ENCODE assay signal across 19 cellular contexts in the genomic region with DNA sequence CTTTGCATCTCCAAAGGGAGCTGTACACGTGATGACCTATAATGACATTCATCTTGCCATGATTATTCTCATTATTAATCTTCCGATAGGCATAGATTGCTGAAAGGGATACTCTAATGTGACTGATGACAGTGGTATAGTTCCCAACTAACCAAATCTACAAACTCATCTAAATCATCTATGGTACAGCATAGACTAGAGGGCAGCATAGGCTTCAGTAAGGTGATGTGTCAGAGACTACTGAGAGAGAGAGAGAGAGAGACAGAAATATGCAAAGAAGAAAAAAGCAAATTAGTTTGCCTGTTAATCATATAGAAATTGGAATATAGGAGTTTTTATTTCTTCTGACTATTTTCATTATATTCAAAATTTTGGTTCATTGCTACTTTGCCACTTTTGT.
A peak's percentile ranks its signal among the peaks of the same experiment; 100 is the strongest.
DNase-seq lines count a peak whose midpoint lies in the region; ATAC-seq, FAIRE-seq and TF ChIP-seq lines count a peak whose summit lies in the region.
"Had no signal": no experiment of that assay in that cellular context is flagged by ENCODE, and none has a peak within 500 bp of the region (broad histone marks: within the 10 kb centered on the region; RNA-seq: fewer than 3 reads in every experiment).

No MANE protein-coding gene starts in this region.

- no peak overlapping the region for H4K8ac ChIP-seq in IMR-90 (ENCODE audit: low read depth in 2 of 2, low read length in 2 of 2)

- no peak overlapping the region for H2AFZ ChIP-seq in IMR-90 (replicated peaks; ENCODE audit: low read length, poor library complexity)
- no peak overlapping the region for H2AFZ ChIP-seq in HepG2 (ENCODE audit: low read length)
- no peak overlapping the region for H2AFZ ChIP-seq in mammary epithelial cell (ENCODE audit: low read depth, low read length)

- TF ChIP-seq CTCF in IMR-90 (conservative IDR thresholded peaks at IDR 0.05; ENCODE audit: low read depth, low read length): 0 out of 2 replicates have a peak, but pooled peaks have one; percentile 6
- TF ChIP-seq CTCF in WTC11 (IDR thresholded peaks at IDR 0.05): no peak
- TF ChIP-seq CTCF in HepG2 (CRISPR knock-in tag; IDR thresholded peaks at IDR 0.05): peak; percentile 27
- TF ChIP-seq CTCF in mammary epithelial cell (conservative IDR thresholded peaks at IDR 0.05 in 1 of 2, IDR thresholded peaks at IDR 0.05 in 1 of 2; ENCODE audit: extremely low read depth in 1 of 2, insufficient read depth in 1 of 2, low read depth in 1 of 2, low read length in 2 of 2): peak in 1 of 2 donors; percentile 38
- no peak for TF ChIP-seq CTCF in suprapubic skin (IDR thresholded peaks at IDR 0.05)

- TF ChIP-seq EP300 in HepG2 (IDR thresholded peaks at IDR 0.05; ENCODE audit: low read depth in 2 of 2, low read length in 2 of 2): no peak
- TF ChIP-seq EP300 in HepG2 (CRISPR knock-in tag; IDR thresholded peaks at IDR 0.05; ENCODE audit: borderline replicate concordance): no peak
- no peak for TF ChIP-seq EP300 in suprapubic skin (IDR thresholded peaks at IDR 0.05)

- TF ChIP-seq RAD21 in IMR-90 (IDR thresholded peaks at IDR 0.05; ENCODE audit: low read length) (no peak), HepG2 (CRISPR knock-in tag; IDR thresholded peaks at IDR 0.05) (no peak)

- BruUV-seq in IMR-90 (replicated peaks; lab: Mats Ljungman, UMichigan) (no TSS peak), HepG2 (replicated peaks; lab: Mats Ljungman, UMichigan) (no TSS peak), mammary epithelial cell (replicated peaks; lab: Mats Ljungman, UMichigan) (no TSS peak)

- CTCF ChIA-PET in IMR-90 (lab: Yijun Ruan, JAX) (interaction anchor here (0.6 kb wide), 1 partner anchor 86 kb away, joined by 4 read pairs; no protein-coding TSS in a partner anchor), WTC11 (lab: Charles Lee) (interaction anchor here (0.6 to 1.8 kb wide), 4 partner anchors 9 to 316 kb away, joined by 3 to 8 read pairs (median 5); no protein-coding TSS in a partner anchor), HepG2 (lab: Yijun Ruan, JAX; ENCODE audit: low intra/inter-chr PET ratio, low total read pairs) (no interaction called here), mammary epithelial cell (lab: Charles Lee; ENCODE audit: low non-redundant PET) (no interaction called here)

- intact Hi-C loops in IMR-90 (cut with micrococcal nuclease) (no loop called here), HepG2 (cut with micrococcal nuclease; ENCODE audit: unreplicated experiment) (loop anchor here (10.0 kb wide), 1 partner anchor 136 kb away; no protein-coding TSS in a partner anchor), mammary epithelial cell (cut with micrococcal nuclease) (loop anchor here (5.0 to 10.0 kb wide), 3 partner anchors 138 to 316 kb away; no protein-coding TSS in a partner anchor)

- H2AK9ac ChIP-seq in IMR-90 (replicated peaks; ENCODE audit: low read depth, low read length, poor library complexity): no peak overlapping the region

- no peaks in the 10 kb centered on the region for H3K27me3 Mint-ChIP-seq in WTC11 (ENCODE audit: low read depth)
- no peaks in the 10 kb centered on the region for H3K27me3 Mint-ChIP-seq in activated naive CD8-positive, alpha-beta T cell treated with anti-CD3 and anti-CD28 coated beads for 36 hours
- H3K27me3 Mint-ChIP-seq: CD4-positive, alpha-beta T cell had no signal

- H3K9me3 Mint-ChIP-seq in WTC11: no peaks in the 10 kb centered on the region
- no peaks in the 10 kb centered on the region for H3K9me3 Mint-ChIP-seq in activated naive CD8-positive, alpha-beta T cell treated with anti-CD3 and anti-CD28 coated beads for 36 hours
- H3K9me3 Mint-ChIP-seq: activated CD4-positive, alpha-beta T cell treated with anti-CD3 and anti-CD28 coated beads, Interleukin-2, amount 10 ng/mL, durations not matched to agents 7 days and 5 days; CD4-positive, alpha-beta T cell had no signal

- POLR2A ChIA-PET in IMR-90 (lab: Charles Lee; ENCODE audit: unreplicated experiment) (no interaction called here), WTC11 (lab: Charles Lee) (interaction anchor here (0.7 kb wide), 1 partner anchor 580 kb away, joined by 3 read pairs; no protein-coding TSS in a partner anchor), HepG2 (lab: Yijun Ruan, JAX) (no interaction called here)

- no peak overlapping the region for H3K9ac ChIP-seq in IMR-90 (ENCODE audit: low read depth, low read length)
- no peak overlapping the region for H3K9ac ChIP-seq in HepG2 (ENCODE audit: insufficient read depth, low read depth, low read length)
- H3K9ac ChIP-seq in mammary epithelial cell (ENCODE audit: insufficient read depth, low read length): no peak overlapping the region

- H3K56ac ChIP-seq in IMR-90 (ENCODE audit: extremely low read depth, insufficient read depth, low read length): no peak overlapping the region

- no peak overlapping the region for H3K18ac ChIP-seq in IMR-90 (ENCODE audit: low read depth, low read length)

- H3K36me3 ChIP-seq in IMR-90 (ENCODE audit: control insufficient read depth, insufficient read depth, low read length) (no peaks in the 10 kb centered on the region), HepG2 (replicated peaks in 1 of 2; ENCODE audit: control insufficient read depth in 1 of 2, insufficient read depth in 2 of 2, low read length in 2 of 2) (no peaks in the 10 kb centered on the region), mammary epithelial cell (ENCODE audit: insufficient read depth, low read length) (no peaks in the 10 kb centered on the region), suprapubic skin (no peaks in the 10 kb centered on the region)
- H3K36me3 ChIP-seq: ascending aorta, HAP-1, tibial artery had no signal

- no peak overlapping the region for H3K27ac Mint-ChIP-seq in WTC11
- no peak overlapping the region for H3K27ac Mint-ChIP-seq in activated naive CD8-positive, alpha-beta T cell treated with anti-CD3 and anti-CD28 coated beads for 36 hours
- H3K27ac Mint-ChIP-seq: activated CD4-positive, alpha-beta T cell treated with anti-CD3 and anti-CD28 coated beads, Interleukin-2, amount 10 ng/mL, durations not matched to agents 7 days and 5 days; CD4-positive, alpha-beta T cell had no signal

- H3K36me3 Mint-ChIP-seq in WTC11: no peaks in the 10 kb centered on the region
- no peaks in the 10 kb centered on the region for H3K36me3 Mint-ChIP-seq in activated naive CD8-positive, alpha-beta T cell treated with anti-CD3 and anti-CD28 coated beads for 36 hours

- H3K4me1 Mint-ChIP-seq in WTC11: peaks cover 21% of the 10 kb centered on the region
- no peaks in the 10 kb centered on the region for H3K4me1 Mint-ChIP-seq in activated naive CD8-positive, alpha-beta T cell treated with anti-CD3 and anti-CD28 coated beads for 36 hours
- H3K4me1 Mint-ChIP-seq: activated CD4-positive, alpha-beta T cell treated with anti-CD3 and anti-CD28 coated beads, Interleukin-2, amount 10 ng/mL, durations not matched to agents 7 days and 5 days had no signal

- H2BK20ac ChIP-seq in IMR-90 (ENCODE audit: low read depth, low read length): no peak overlapping the region

- no peaks in the 10 kb centered on the region for H3K79me2 ChIP-seq in HepG2 (ENCODE audit: insufficient read depth, low read length)
- no peaks in the 10 kb centered on the region for H3K79me2 ChIP-seq in mammary epithelial cell (ENCODE audit: insufficient read depth, low read length)

- no peak overlapping the region for H2BK5ac ChIP-seq in IMR-90 (ENCODE audit: low read depth, low read length, poor library complexity, severe bottlenecking)

- no peak overlapping the region for H4K91ac ChIP-seq in IMR-90 (ENCODE audit: insufficient read depth, low read depth, low read length)

- H4K20me1 ChIP-seq in IMR-90 (ENCODE audit: insufficient read depth, low read length) (no peaks in the 10 kb centered on the region), HepG2 (ENCODE audit: insufficient read depth, low read length) (no peaks in the 10 kb centered on the region), mammary epithelial cell (ENCODE audit: insufficient read depth, low read length) (no peaks in the 10 kb centered on the region)

- no peak overlapping the region for H2AK5ac ChIP-seq in IMR-90 (ENCODE audit: low read depth, low read length)

- dilution Hi-C loops in IMR-90 (cut with HindIII; ENCODE audit: low sequenced_read_pairs, unreplicated experiment): no loop called here
- dilution Hi-C loops in mammary epithelial cell (cut with HindIII; ENCODE audit: low sequenced_read_pairs): no loop called here

- H3K4ac ChIP-seq in IMR-90 (ENCODE audit: low read depth, low read length): no peak overlapping the region

- no peak overlapping the region for H3K23ac ChIP-seq in IMR-90 (ENCODE audit: low read depth, low read length)

- no peak overlapping the region for H3K14ac ChIP-seq in IMR-90 (replicated peaks; ENCODE audit: low read depth, low read length)

- no peak overlapping the region for H2BK15ac ChIP-seq in IMR-90 (ENCODE audit: low read depth, low read length)

- H3K79me1 ChIP-seq in IMR-90 (ENCODE audit: low read depth in 1 of 2, low read length in 2 of 2): no peaks in the 10 kb centered on the region

- no peak overlapping the region for H4K5ac ChIP-seq in IMR-90 (ENCODE audit: low read depth, low read length)

- H3K4me3 ChIP-seq in IMR-90 (ENCODE audit: insufficient read depth, low read depth, low read length) (no peak overlapping the region), HepG2 (replicated peaks in 1 of 3; ENCODE audit: insufficient read depth in 1 of 3, low read depth in 2 of 3, low read length in 3 of 3) (no peak overlapping the region), mammary epithelial cell (replicated peaks in 1 of 3; ENCODE audit: insufficient read depth in 1 of 3, low read depth in 2 of 3, low read length in 3 of 3) (no peak overlapping the region), suprapubic skin (no peak overlapping the region)
- H3K4me3 ChIP-seq: ascending aorta, HAP-1, tibial artery had no signal

- no peaks in the 10 kb centered on the region for H3K9me1 ChIP-seq in IMR-90 (ENCODE audit: insufficient read depth, low read length)

- H3K4me1 ChIP-seq in IMR-90 (ENCODE audit: control insufficient read depth, insufficient read depth, low read length): no peaks in the 10 kb centered on the region
- no peaks in the 10 kb centered on the region for H3K4me1 ChIP-seq in HepG2 (ENCODE audit: insufficient read depth, low read length)
- no peaks in the 10 kb centered on the region for H3K4me1 ChIP-seq in mammary epithelial cell (ENCODE audit: insufficient read depth, low read length)
- no peaks in the 10 kb centered on the region for H3K4me1 ChIP-seq in suprapubic skin
- H3K4me1 ChIP-seq: ascending aorta, tibial artery had no signal

- no peak overlapping the region for H3K4me2 ChIP-seq in IMR-90 (ENCODE audit: low read depth, low read length)
- H3K4me2 ChIP-seq in HepG2 (ENCODE audit: low read depth, low read length): no peak overlapping the region
- H3K4me2 ChIP-seq in mammary epithelial cell (ENCODE audit: insufficient read depth, low read depth, low read length): no peak overlapping the region

- ATAC-seq in IMR-90 (ENCODE audit: low read depth) (no peak; the same call in 1 of the 2 replicates), WTC11 (peak; percentile 62), HepG2 (peak; percentile 70)

- no peaks in the 10 kb centered on the region for H3K9me3 ChIP-seq in IMR-90 (ENCODE audit: control insufficient read depth, insufficient read depth, low read length)
- no peaks in the 10 kb centered on the region for H3K9me3 ChIP-seq in HepG2 (ENCODE audit: low read length)
- H3K9me3 ChIP-seq in mammary epithelial cell (replicated peaks; ENCODE audit: insufficient read depth, low read length): no peaks in the 10 kb centered on the region
- no peaks in the 10 kb centered on the region for H3K9me3 ChIP-seq in suprapubic skin
- H3K9me3 ChIP-seq: ascending aorta, HAP-1, tibial artery had no signal

- WGBS in IMR-90 (ENCODE audit: extremely low coverage in 2 of 2, insufficient read length in 1 of 2), 2 experiments: no CpG with 5 or more reads among the region's 2 CpGs
- WGBS in HepG2 (ENCODE audit: low lambda C conversion rate): 15% methylated on average over 2 of the region's 2 CpGs
- WGBS in mammary epithelial cell (ENCODE audit: low coverage, missing lambda C conversion rate): 82% methylated on average over 2 of the region's 2 CpGs
- WGBS in suprapubic skin: 81% methylated on average over 2 of the region's 2 CpGs

- in situ Hi-C loops in IMR-90 (cut with MboI; ENCODE audit: low sequenced_read_pairs): no loop called here
- in situ Hi-C loops in HepG2 (cut with HindIII; ENCODE audit: extremely low pct_ligation_motif_present, low pct_unique_long_range_greater_than_20kb): no loop called here
- in situ Hi-C loops in mammary epithelial cell (cut with MboI; ENCODE audit: low sequenced_read_pairs in 2 of 2): no loop called here

- H3K27ac ChIP-seq in IMR-90 (ENCODE audit: insufficient read depth, low read length) (no peak overlapping the region), HepG2 (ENCODE audit: extremely low read length, insufficient read depth, low read length) (no peak overlapping the region), mammary epithelial cell (ENCODE audit: insufficient read depth, low read depth, low read length) (no peak overlapping the region), suprapubic skin (no peak overlapping the region)
- H3K27ac ChIP-seq: ascending aorta, tibial artery had no signal

- no peak overlapping the region for H3K4me3 Mint-ChIP-seq in WTC11
- H3K4me3 Mint-ChIP-seq in activated naive CD8-positive, alpha-beta T cell treated with anti-CD3 and anti-CD28 coated beads for 36 hours: no peak overlapping the region
- H3K4me3 Mint-ChIP-seq: activated CD4-positive, alpha-beta T cell treated with anti-CD3 and anti-CD28 coated beads, Interleukin-2, amount 10 ng/mL, durations not matched to agents 7 days and 5 days; CD4-positive, alpha-beta T cell had no signal

- no peak for FAIRE-seq in HepG2 (lab: Jason Lieb, UNC)

- no peak overlapping the region for H2BK120ac ChIP-seq in IMR-90 (ENCODE audit: low read depth, low read length)

- DNase-seq in Ammon's horn (ENCODE audit: low spot score) (peak; percentile 31), IMR-90 (no peak), WTC11 (ENCODE audit: low spot score) (no peak), HepG2 (ENCODE audit: low spot score) (no peak), MV-4-11 (lab: John Stamatoyannopoulos, UW) (no peak), mammary epithelial cell (no peak), suprapubic skin (ENCODE audit: low spot score in 2 of 2) (no peak)
- no peak for DNase-seq in activated naive CD8-positive, alpha-beta T cell treated with anti-CD3 and anti-CD28 coated beads for 36 hours
- DNase-seq: ACHN; activated CD4-positive, alpha-beta T cell treated with anti-CD3 and anti-CD28 coated beads, Interleukin-2, amount 10 ng/mL, durations not matched to agents 7 days and 5 days; activated T-cell treated with anti-CD3 and anti-CD28 coated beads for 4 hours; CD4-positive, alpha-beta T cell; DMS79; Kasumi-1; NCI-H1436 treated with DMSO at 0.1 percent for 48 hours; stimulated activated naive CD4-positive, alpha-beta T cell; tibial artery had no signal

- TF ChIP-seq POLR2A in IMR-90 (IDR thresholded peaks at IDR 0.05; ENCODE audit: low read depth, low read length): no peak
- no peak for TF ChIP-seq POLR2A in HepG2 (IDR thresholded peaks at IDR 0.05; ENCODE audit: insufficient read depth in 1 of 2, low read depth in 2 of 2, low read length in 2 of 2)
- no peak for TF ChIP-seq POLR2A in suprapubic skin (IDR thresholded peaks at IDR 0.05)

- H3K27me3 ChIP-seq in IMR-90 (ENCODE audit: control insufficient read depth, insufficient read depth, low read length) (no peaks in the 10 kb centered on the region), HepG2 (ENCODE audit: control insufficient read depth in 1 of 2, insufficient read depth in 2 of 2, low read length in 2 of 2) (no peaks in the 10 kb centered on the region), mammary epithelial cell (ENCODE audit: insufficient read depth, low read length) (no peaks in the 10 kb centered on the region), suprapubic skin (no peaks in the 10 kb centered on the region)
- H3K27me3 ChIP-seq: ascending aorta, tibial artery had no signal

Comparison
In these comparisons a context has a peak if more than half of its experiments do, and no peak if none do; other contexts are left out.
1. CTCF ChIP-seq: peak in IMR-90 (single experiment) and HepG2 (single experiment); none in WTC11 (single experiment) and suprapubic skin (0 of 2).
2. CTCF ChIA-PET loops: an anchor here in IMR-90 (0.6 kb wide) and WTC11 (0.6 to 1.8 kb wide); none called in HepG2 and mammary epithelial cell.